ENCODE assay signal across 8 cellular contexts in the genomic region with DNA sequence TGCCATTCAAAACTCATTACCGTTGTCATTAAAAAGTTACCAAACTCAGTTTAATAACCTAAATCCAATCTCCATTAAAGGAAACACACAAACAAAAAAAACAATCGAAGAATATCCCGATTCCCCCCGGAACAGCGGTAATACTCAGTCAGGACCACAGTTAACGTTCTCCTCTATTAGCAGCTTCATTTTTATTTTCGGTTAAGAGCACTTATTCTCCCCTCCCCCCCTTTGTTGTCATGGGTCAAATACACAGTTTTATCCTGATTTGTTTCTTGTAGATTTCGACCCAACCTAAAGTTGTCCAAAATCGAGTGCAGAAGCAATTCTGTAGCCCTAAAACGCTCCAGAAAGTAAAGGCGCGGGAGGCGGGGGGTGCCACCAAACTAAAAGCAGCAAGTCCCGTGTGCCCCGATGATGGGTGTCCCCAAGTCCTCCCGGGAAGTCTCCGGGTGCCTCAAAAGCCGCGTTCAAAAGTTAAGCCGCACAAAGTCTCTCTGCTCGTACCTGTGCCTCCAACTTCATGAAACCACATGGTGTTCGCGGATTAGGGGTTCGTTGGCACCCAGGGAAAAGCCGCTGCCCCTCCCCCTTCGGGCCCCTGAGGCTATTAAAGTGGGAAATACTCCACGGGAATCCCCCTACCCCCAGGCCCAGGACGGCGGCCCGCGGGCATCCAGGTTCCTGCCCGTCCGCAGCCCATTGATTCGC. TPM values are rescaled to one million over a fixed set of nuclear protein-coding genes. Genes with fewer than 3 reads are reported as not detected.
DNase-seq lines count a peak whose midpoint lies in the region; ATAC-seq and TF ChIP-seq lines count a peak whose summit lies in the region.

No MANE protein-coding gene starts in this region.

- H4K20me1 ChIP-seq in GM23248 (ENCODE audit: insufficient read depth), result no peaks in the 10 kb centered on the region

- DNase-seq in AML-193 (lab: John Stamatoyannopoulos, UW), result peak; percentile 31 to 39
- DNase-seq in GM23248, result peak; percentile 68
- DNase-seq in RWPE2 (ENCODE audit: low spot score), result no peak
- peak in 2 of 4 donors; percentile 8 to 26 for DNase-seq in body of pancreas
- peak; percentile 34 for DNase-seq in left kidney (ENCODE audit: low read depth, low spot score)
- peak; percentile 26 to 28 for DNase-seq in stimulated activated CD4-positive, alpha-beta T cell treated with anti-CD3 and anti-CD28 coated beads, Interleukin-4, amount 100 ng/mL, for 4 hours
- DNase-seq in GM19240 (ENCODE audit: insufficient read length, low spot score), result no peak
- no peak for DNase-seq in NCI-H748 treated with DMSO at 0.1 percent for 48 hours (lab: John Stamatoyannopoulos, UW)

- TF ChIP-seq CTCF in RWPE2 (IDR thresholded peaks at IDR 0.05; ENCODE audit: poor library complexity, severe bottlenecking), result no peak
- no peak for TF ChIP-seq CTCF in body of pancreas (IDR thresholded peaks at IDR 0.05)

- no peak for TF ChIP-seq POLR2A in body of pancreas (IDR thresholded peaks at IDR 0.05)

- intact Hi-C loops in body of pancreas (cut with DNase I), result no loop called here

- H3K4me3 ChIP-seq in GM23248, result peak overlapping the region; percentile 91
- H3K4me3 ChIP-seq in RWPE2 (ENCODE audit: severe bottlenecking), result peak overlapping the region; percentile 100
- H3K4me3 ChIP-seq in body of pancreas, result peak overlapping the region; percentile 97 to 99

- H2AFZ ChIP-seq in GM23248, result peak overlapping the region; percentile 46

- peaks cover 56% of the 10 kb centered on the region for H3K79me2 ChIP-seq in GM23248 (ENCODE audit: insufficient read depth)

- H3K4me2 ChIP-seq in GM23248 (ENCODE audit: unreplicated experiment), result peak overlapping the region; percentile 95

- H3K9me3 ChIP-seq in GM23248 (ENCODE audit: low read depth), result no peaks in the 10 kb centered on the region
- no peaks in the 10 kb centered on the region for H3K9me3 ChIP-seq in RWPE2 (ENCODE audit: severe bottlenecking)
- H3K9me3 ChIP-seq in body of pancreas, result no peaks in the 10 kb centered on the region

- peak overlapping the region; percentile 92 for H3K27ac ChIP-seq in GM23248
- H3K27ac ChIP-seq in RWPE2 (ENCODE audit: poor library complexity, severe bottlenecking), result peak overlapping the region; percentile 93
- peak overlapping the region; percentile 90 to 100 (median 99) for H3K27ac ChIP-seq in body of pancreas

- H3K4me1 ChIP-seq in GM23248 (ENCODE audit: insufficient read depth) (peaks cover 4% of the 10 kb centered on the region), RWPE2 (ENCODE audit: insufficient read depth, poor library complexity, severe bottlenecking) (peaks cover 4% of the 10 kb centered on the region), body of pancreas (peaks cover 22% of the 10 kb centered on the region)

- ATAC-seq in RWPE2 (ENCODE audit: low read depth) (no peak; the same call in 2 of the 3 replicates), body of pancreas (no peak)

- H3K36me3 ChIP-seq in GM23248 (ENCODE audit: low read depth) (peaks cover 16% of the 10 kb centered on the region), RWPE2 (ENCODE audit: low read depth) (peaks cover 42% of the 10 kb centered on the region), body of pancreas (replicated peaks in 1 of 2; ENCODE audit: insufficient read depth in 1 of 2, low read depth in 2 of 2) (peaks cover 0 to 7% of the 10 kb centered on the region in 2 donors)

- in situ Hi-C loops in GM23248 (cut with MboI), result no loop called here

- H3F3A ChIP-seq in GM23248 (ENCODE audit: insufficient read depth), result peaks cover 18% of the 10 kb centered on the region

- WGBS in GM23248 (ENCODE audit: low coverage in 1 of 2, low lambda C conversion rate in 2 of 2, missing lambda C conversion rate in 2 of 2), 2 experiments, result 1 to 2% methylated on average over 33 of the region's 34 CpGs
- 0% methylated on average over 19 to 34 of the region's 34 CpGs for WGBS in body of pancreas, 2 donors

- H3K9me2 ChIP-seq in GM23248 (ENCODE audit: insufficient read depth), result no peaks in the 10 kb centered on the region

- H3K9ac ChIP-seq in GM23248, result peak overlapping the region; percentile 93

- H3K27me3 ChIP-seq in GM23248 (replicated peaks; ENCODE audit: insufficient read depth), result no peaks in the 10 kb centered on the region
- H3K27me3 ChIP-seq in RWPE2 (ENCODE audit: insufficient read depth, poor library complexity, severe bottlenecking), result no peaks in the 10 kb centered on the region
- no peaks in the 10 kb centered on the region for H3K27me3 ChIP-seq in body of pancreas

RNA-seq across cellular contexts. Expression of a gene that starts 1.0 kb away (rescaled TPM):
- 70.8 and 86.5 TPM in 2 replicates for total RNA-seq in GM23248 (2014; rRNA removed; shearing (Covaris generic))
- 465 and 472 TPM in 2 replicates for polyA plus RNA-seq in GM23248 (2016; fragmentation: Nextera tagmentation; extraction: Ambion mirVana)
- total RNA-seq in body of pancreas, result 10 to 100 TPM; 25.1 to 25.2 TPM

RNA-seq across cellular contexts. Expression of a gene that starts 23.7 kb away (rescaled TPM):
- total RNA-seq in GM23248 (2014; rRNA removed; shearing (Covaris generic)), result 13.4 and 26.2 TPM in 2 replicates
- polyA plus RNA-seq in GM23248 (2016; fragmentation: Nextera tagmentation; extraction: Ambion mirVana), result 31.4 and 44.0 TPM in 2 replicates
- total RNA-seq in body of pancreas, result 10 to 100 TPM; 19.7 to 40.2 TPM

RNA-seq across cellular contexts. Expression of a gene that starts 27.5 kb away (rescaled TPM):
- total RNA-seq in GM23248 (2014; rRNA removed; shearing (Covaris generic)), result 54.0 and 59.8 TPM in 2 replicates
- 199 TPM in 2 replicates for polyA plus RNA-seq in GM23248 (2016; fragmentation: Nextera tagmentation; extraction: Ambion mirVana)
- 10 to 100 TPM; 17.4 to 42.5 TPM for total RNA-seq in body of pancreas

RNA-seq across cellular contexts. Expression of a gene that starts 50.2 kb away (rescaled TPM):
- 51.5 and 60.8 TPM in 2 replicates for total RNA-seq in GM23248 (2014; rRNA removed; shearing (Covaris generic))
- 66.5 and 67.9 TPM in 2 replicates for polyA plus RNA-seq in GM23248 (2016; fragmentation: Nextera tagmentation; extraction: Ambion mirVana)
- total RNA-seq in body of pancreas, result 10 to 100 TPM; 69.9 to 71.3 TPM

Comparison
In these comparisons a context has a peak if more than half of its experiments do, and no peak if none do; other contexts are left out.
1. DNase-seq: peak in AML-193 (2 of 2), GM23248 (single experiment), left kidney (single experiment) and stimulated activated CD4-positive, alpha-beta T cell treated with anti-CD3 and anti-CD28 coated beads, Interleukin-4, amount 100 ng/mL, for 4 hours (2 of 2); none in RWPE2 (single experiment), GM19240 (single experiment) and NCI-H748 treated with DMSO at 0.1 percent for 48 hours (single experiment).
2. Peak in every context shown above with its lines, with median percentiles within 50 percentile points of each other: H3K27ac ChIP-seq and H3K4me3 ChIP-seq.